In the genomic region with DNA sequence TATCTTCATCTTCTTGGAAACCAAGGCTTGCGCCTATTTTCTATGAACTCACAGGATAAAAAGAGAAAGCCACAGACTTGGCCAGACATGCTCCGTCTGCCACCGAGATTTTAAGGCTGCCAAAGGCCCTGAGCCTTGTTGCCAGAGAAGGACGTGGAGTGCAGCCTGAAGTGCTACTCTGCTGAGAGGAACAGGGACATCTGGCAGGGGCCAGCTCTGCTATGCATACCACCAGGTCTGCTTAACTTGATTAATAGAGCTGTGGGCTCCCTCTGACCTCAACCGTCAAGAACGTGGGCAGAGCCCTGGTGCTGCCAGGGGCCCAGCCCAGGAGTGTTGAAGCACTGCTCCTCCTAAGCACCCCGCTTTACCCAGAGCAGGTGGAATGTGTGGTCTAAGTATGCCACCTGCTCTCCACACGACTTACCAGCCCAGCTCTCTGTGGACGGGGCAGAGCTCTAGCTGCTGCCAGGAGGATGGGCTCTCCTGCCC, we compare ENCODE assay signal across 12 cellular contexts. TPM values are rescaled to one million over a fixed set of nuclear protein-coding genes. Genes with fewer than 3 reads are reported as not detected.
A peak's percentile ranks its signal among the peaks of the same experiment; 100 is the strongest.
DNase-seq lines count a peak whose midpoint lies in the region; ATAC-seq, FAIRE-seq and TF ChIP-seq lines count a peak whose summit lies in the region.
"Had no signal": no experiment of that assay in that cellular context is flagged by ENCODE, and none has a peak within 500 bp of the region (broad histone marks: within the 10 kb centered on the region; RNA-seq: fewer than 3 reads in every experiment).

No MANE protein-coding gene starts in this region.

- H3K27me3 ChIP-seq in NT2/D1 (ENCODE audit: insufficient read depth, insufficient read length) (no peaks in the 10 kb centered on the region), duodenal mucosa (ENCODE audit: control insufficient read depth in 1 of 2, insufficient read depth in 2 of 2, low read length in 2 of 2) (no peaks in the 10 kb centered on the region), muscle layer of duodenum (ENCODE audit: low read depth, low read length) (no peaks in the 10 kb centered on the region), upper lobe of left lung (no peaks in the 10 kb centered on the region)

- H3K4me3 ChIP-seq in NT2/D1 (ENCODE audit: insufficient read length, low read depth): no peak overlapping the region
- H3K4me3 ChIP-seq in duodenal mucosa (ENCODE audit: low read depth in 1 of 2, low read length in 2 of 2): no peak overlapping the region
- no peak overlapping the region for H3K4me3 ChIP-seq in muscle layer of duodenum (ENCODE audit: low read depth in 1 of 2, low read length in 2 of 2)
- H3K4me3 ChIP-seq in upper lobe of left lung: no peak overlapping the region
- H3K4me3 ChIP-seq: SK-N-MC had no signal

- ATAC-seq in upper lobe of left lung (ENCODE audit: low FRiP score in 2 of 2) (peak; percentile 62 to 92), GM21367 (IDR thresholded peaks at IDR 0.05; ENCODE audit: unreplicated experiment) (no peak)

- peak in 1 of 4 donors; percentile 42 for TF ChIP-seq POLR2A in upper lobe of left lung (IDR thresholded peaks at IDR 0.05)

- TF ChIP-seq CTCF in upper lobe of left lung (IDR thresholded peaks at IDR 0.05): no peak
- no peak for TF ChIP-seq CTCF in D721Med (IDR thresholded peaks at IDR 0.05; ENCODE audit: insufficient read depth, missing control alignments)

- 40 to 59% methylated on average over 3 to 9 of the region's 9 CpGs for WGBS in upper lobe of left lung, 2 donors

- peaks cover 52% of the 10 kb centered on the region for H3K4me1 ChIP-seq in NT2/D1 (ENCODE audit: insufficient read depth, insufficient read length)
- H3K4me1 ChIP-seq in duodenal mucosa (ENCODE audit: control insufficient read depth in 1 of 2, insufficient read depth in 2 of 2, low read length in 2 of 2): peaks cover 6 to 13% of the 10 kb centered on the region in 2 donors
- H3K4me1 ChIP-seq in muscle layer of duodenum (ENCODE audit: control insufficient read depth in 1 of 2, insufficient read depth in 2 of 2, low read length in 2 of 2): peaks cover 8 to 24% of the 10 kb centered on the region in 2 donors
- H3K4me1 ChIP-seq in upper lobe of left lung: peaks cover 11 to 38% (median 29%) of the 10 kb centered on the region in 4 donors

- peaks cover 72% of the 10 kb centered on the region for H3K36me3 ChIP-seq in NT2/D1 (ENCODE audit: insufficient read depth, insufficient read length, low read length)
- peaks cover 48 to 58% of the 10 kb centered on the region in 2 donors for H3K36me3 ChIP-seq in duodenal mucosa (ENCODE audit: control insufficient read depth in 1 of 2, insufficient read depth in 2 of 2, low read length in 2 of 2)
- peaks cover 35 to 49% of the 10 kb centered on the region in 2 donors for H3K36me3 ChIP-seq in muscle layer of duodenum (ENCODE audit: control insufficient read depth in 1 of 2, insufficient read depth in 2 of 2, low read length in 2 of 2)
- peaks cover 5 to 69% (median 53%) of the 10 kb centered on the region in 4 donors for H3K36me3 ChIP-seq in upper lobe of left lung

- H3K9ac ChIP-seq in NT2/D1 (ENCODE audit: insufficient read length, low read depth): peak overlapping the region; percentile 14
- H3K9ac ChIP-seq in duodenal mucosa (ENCODE audit: low read depth in 1 of 2, low read length in 2 of 2): no peak overlapping the region

- FAIRE-seq in D721Med (lab: Jason Lieb, UNC): no peak
- FAIRE-seq: keratinocyte had no signal

- DNase-seq in NT2/D1 (ENCODE audit: low read depth, low spot score) (no peak), upper lobe of left lung (peak; percentile 58 to 91), D721Med (ENCODE audit: insufficient read length, low spot score) (no peak), NCI-H1092 treated with DMSO at 0.1 percent for 48 hours (lab: John Stamatoyannopoulos, UW) (no peak)
- DNase-seq: activated CD4-positive, alpha-beta T cell treated with anti-CD3 and anti-CD28 coated beads, Interleukin-2, amount 10 ng/mL, durations not matched to agents 7 days and 5 days had no signal

- H3K27ac ChIP-seq in duodenal mucosa (ENCODE audit: low read depth, low read length) (peak overlapping the region; percentile 12), muscle layer of duodenum (ENCODE audit: low read length) (peak overlapping the region; percentile 45), upper lobe of left lung (peak overlapping the region; percentile 76 to 81 (median 78))
- H3K27ac ChIP-seq: SK-N-MC had no signal

- peak in 1 of 4 donors; percentile 4 for TF ChIP-seq EP300 in upper lobe of left lung (IDR thresholded peaks at IDR 0.05)

- no peaks in the 10 kb centered on the region for H3K9me3 ChIP-seq in NT2/D1 (ENCODE audit: insufficient read depth, low read length)
- H3K9me3 ChIP-seq in duodenal mucosa (ENCODE audit: control insufficient read depth in 1 of 2, low read length in 2 of 2): no peaks in the 10 kb centered on the region
- H3K9me3 ChIP-seq in muscle layer of duodenum (ENCODE audit: control insufficient read depth in 1 of 2, low read length in 2 of 2): no peaks in the 10 kb centered on the region
- no peaks in the 10 kb centered on the region for H3K9me3 ChIP-seq in upper lobe of left lung

RNA-seq across cellular contexts. Expression of a gene that starts 10.5 kb away (rescaled TPM):
- total RNA-seq in upper lobe of left lung: 1 to 10 TPM in 1 of 6 donors, not detected in 5; 2.1 TPM
- total RNA-seq: activated CD4-positive, alpha-beta T cell treated with anti-CD3 and anti-CD28 coated beads, Interleukin-2, amount 10 ng/mL, durations not matched to agents 7 days and 5 days; Daoy; renal cortical epithelial cell had no signal

RNA-seq across cellular contexts. Expression of a gene that starts 16.7 kb away (rescaled TPM):
- total RNA-seq in upper lobe of left lung: 100 to 1,000 TPM in 1 of 6 donors, 10 to 100 TPM in 5; 52.4 to 135 (median 77.4) TPM

RNA-seq across cellular contexts. Expression of a gene that starts 51.7 kb away (rescaled TPM):
- 100 to 1,000 TPM in 3 of 6 donors, 10 to 100 TPM in 3; 71.3 to 191 (median 120) TPM for total RNA-seq in upper lobe of left lung
- total RNA-seq: activated CD4-positive, alpha-beta T cell treated with anti-CD3 and anti-CD28 coated beads, Interleukin-2, amount 10 ng/mL, durations not matched to agents 7 days and 5 days had no signal

Comparison
In these comparisons a context has a peak if more than half of its experiments do, and no peak if none do; other contexts are left out.
1. DNase-seq: peak in upper lobe of left lung (2 of 2); none in NT2/D1 (single experiment), D721Med (single experiment) and NCI-H1092 treated with DMSO at 0.1 percent for 48 hours (single experiment).
2. H3K27ac ChIP-seq: peak in every context shown above with its lines; median percentile 78 in upper lobe of left lung; 45 in muscle layer of duodenum; 12 in duodenal mucosa.